8 cellular contexts compared by ENCODE assay signal in genomic region chr6:80454197-80454596, GRCh38.
DNase-seq lines count a peak whose midpoint lies in the region; ATAC-seq, FAIRE-seq and TF ChIP-seq lines count a peak whose summit lies in the region.

No MANE protein-coding gene starts in this region.

- H4K20me1 ChIP-seq in keratinocyte (ENCODE audit: control insufficient read depth, extremely low read depth, insufficient read depth, low read length), result no peaks in the 10 kb centered on the region

- peak; percentile 96 for DNase-seq in GM04503 (ENCODE audit: low read depth)
- peak; percentile 25 for DNase-seq in H54 (ENCODE audit: insufficient read length, low spot score)
- DNase-seq in RPMI7951 (ENCODE audit: low read depth), result peak; percentile 90
- peak; percentile 95 for DNase-seq in keratinocyte (ENCODE audit: low read depth, low spot score)
- no peak for DNase-seq in NCI-H2196 (lab: John Stamatoyannopoulos, UW; ENCODE audit: unreplicated experiment)
- DNase-seq in NCI-H1092 treated with DMSO at 0.1 percent for 48 hours (lab: John Stamatoyannopoulos, UW), result no peak
- no peak for DNase-seq in stimulated activated CD8-positive, alpha-beta memory T cell treated with anti-CD3 and anti-CD28 coated beads, Interleukin-4, amount 100 ng/mL, for 48 hours

- dilution Hi-C loops in keratinocyte (cut with MboI; ENCODE audit: extremely low pct_ligation_motif_present, low sequenced_read_pairs), result no loop called here

- no peaks in the 10 kb centered on the region for H3K79me2 ChIP-seq in keratinocyte (ENCODE audit: control insufficient read depth, insufficient read depth, low read length)

- peak overlapping the region in 1 of 3 experiments; percentile 2 for H3K4me3 ChIP-seq in keratinocyte (ENCODE audit: control insufficient read depth in 2 of 3, extremely low read depth in 1 of 3, insufficient read depth in 2 of 3, low read depth in 1 of 3, low read length in 3 of 3)

- H3K4me2 ChIP-seq in keratinocyte (ENCODE audit: control insufficient read depth, extremely low read depth, insufficient read depth, low read depth, low read length), result peak overlapping the region; percentile 36

- H2AFZ ChIP-seq in keratinocyte (ENCODE audit: control insufficient read depth, low read length), result no peak overlapping the region

- no peaks in the 10 kb centered on the region for H3K36me3 ChIP-seq in keratinocyte (ENCODE audit: control insufficient read depth in 2 of 2, extremely low read depth in 1 of 2, insufficient read depth in 2 of 2, low read length in 2 of 2)

- no peaks in the 10 kb centered on the region for H3K9me1 ChIP-seq in keratinocyte (ENCODE audit: control insufficient read depth, extremely low read depth, insufficient read depth, low read length)

- TF ChIP-seq POLR2A in H54 (IDR thresholded peaks at IDR 0.05; ENCODE audit: low read depth, low read length), result no peak

- peaks cover 49% of the 10 kb centered on the region for H3K4me1 ChIP-seq in keratinocyte (ENCODE audit: control insufficient read depth, extremely low read depth, insufficient read depth, low read length)

- no peak for TF ChIP-seq CTCF in keratinocyte (optimal IDR thresholded peaks at IDR 0.05 in 1 of 3, IDR thresholded peaks at IDR 0.05 in 1 of 3, conservative IDR thresholded peaks at IDR 0.05 in 1 of 3; ENCODE audit: extremely low read depth in 1 of 3, insufficient read depth in 2 of 3, low read length in 3 of 3)

- no peaks in the 10 kb centered on the region for H3K27me3 ChIP-seq in keratinocyte (ENCODE audit: control insufficient read depth, extremely low read depth, insufficient read depth, low read length)

- H3K9ac ChIP-seq in keratinocyte (ENCODE audit: control insufficient read depth, extremely low read depth, insufficient read depth, low read length), result peak overlapping the region; percentile 6

- H3K27ac ChIP-seq in keratinocyte (ENCODE audit: control insufficient read depth, insufficient read depth, low read length), result peak overlapping the region; percentile 64

- no peaks in the 10 kb centered on the region for H3K9me3 ChIP-seq in keratinocyte (ENCODE audit: control insufficient read depth, low read depth, low read length)

- FAIRE-seq in H54 (lab: Jason Lieb, UNC) (peak; percentile 93), keratinocyte (lab: Jason Lieb, UNC) (peak; percentile 97)

- no peak for ATAC-seq in HG03457 (IDR thresholded peaks at IDR 0.05; ENCODE audit: unreplicated experiment)

Comparison
In these comparisons a context has a peak if more than half of its experiments do, and no peak if none do; other contexts are left out.
1. DNase-seq: peak in GM04503 (single experiment), H54 (single experiment), RPMI7951 (single experiment) and keratinocyte (single experiment); none in NCI-H2196 (single experiment), NCI-H1092 treated with DMSO at 0.1 percent for 48 hours (single experiment) and stimulated activated CD8-positive, alpha-beta memory T cell treated with anti-CD3 and anti-CD28 coated beads, Interleukin-4, amount 100 ng/mL, for 48 hours (single experiment).